6 cellular contexts compared by ENCODE assay signal in the genomic region with DNA sequence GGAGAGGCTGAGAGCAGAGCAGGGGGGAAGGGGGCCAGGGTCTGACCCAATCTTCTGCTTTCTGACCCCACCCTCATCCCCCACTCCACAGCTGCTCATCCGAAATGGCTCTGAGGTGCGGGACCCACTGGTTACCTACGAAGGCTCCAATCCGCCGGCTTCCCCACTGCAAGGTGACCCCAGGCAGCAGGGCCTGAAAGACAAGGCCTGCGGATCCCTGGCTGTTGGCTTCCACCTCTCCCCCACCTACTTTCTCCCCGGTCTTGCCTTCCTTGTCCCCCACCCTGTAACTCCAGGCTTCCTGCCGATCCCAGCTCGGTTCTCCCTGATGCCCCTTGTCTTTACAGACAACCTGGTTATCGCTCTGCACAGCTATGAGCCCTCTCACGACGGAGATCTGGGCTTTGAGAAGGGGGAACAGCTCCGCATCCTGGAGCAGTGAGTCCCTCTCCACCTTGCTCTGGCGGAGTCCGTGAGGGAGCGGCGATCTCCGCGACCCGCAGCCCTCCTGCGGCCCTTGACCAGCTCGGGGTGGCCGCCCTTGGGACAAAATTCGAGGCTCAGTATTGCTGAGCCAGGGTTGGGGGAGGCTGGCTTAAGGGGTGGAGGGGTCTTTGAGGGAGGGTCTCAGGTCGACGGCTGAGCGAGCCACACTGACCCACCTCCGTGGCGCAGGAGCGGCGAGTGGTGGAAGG. TPM values are rescaled to one million over a fixed set of nuclear protein-coding genes. Genes with fewer than 3 reads are reported as not detected.
DNase-seq lines count a peak whose midpoint lies in the region; ATAC-seq, FAIRE-seq and TF ChIP-seq lines count a peak whose summit lies in the region.
"Had no signal": no experiment of that assay in that cellular context is flagged by ENCODE, and none has a peak within 500 bp of the region (broad histone marks: within the 10 kb centered on the region; RNA-seq: fewer than 3 reads in every experiment).

No MANE protein-coding gene starts in this region.

- H3K4me1 ChIP-seq in GM23338 (ENCODE audit: insufficient read depth) (peaks cover 26% of the 10 kb centered on the region), RWPE2 (ENCODE audit: insufficient read depth, poor library complexity, severe bottlenecking) (peaks cover 13% of the 10 kb centered on the region), mesendoderm (ENCODE audit: control insufficient read depth, low read depth, low read length) (peaks cover 7% of the 10 kb centered on the region)
- H3K4me1 ChIP-seq: sigmoid colon had no signal

- H2AFZ ChIP-seq in GM23338 = peak overlapping the region; percentile 83

- H4K8ac ChIP-seq in mesendoderm (ENCODE audit: low read depth, low read length) = no peak overlapping the region

- H2AK5ac ChIP-seq in mesendoderm (ENCODE audit: low read length) = no peak overlapping the region

- H3K56ac ChIP-seq in mesendoderm (ENCODE audit: low read length) = peak overlapping the region; percentile 68

- no peaks in the 10 kb centered on the region for H4K20me1 ChIP-seq in GM23338 (replicated peaks; ENCODE audit: insufficient read depth)

- H3K27ac ChIP-seq in GM23338 (ENCODE audit: low read depth) (peak overlapping the region; percentile 92), RWPE2 (ENCODE audit: poor library complexity, severe bottlenecking) (peak overlapping the region; percentile 26), mesendoderm (ENCODE audit: low read depth, low read length) (no peak overlapping the region)
- H3K27ac ChIP-seq: sigmoid colon had no signal

- H3F3A ChIP-seq in GM23338 (replicated peaks; ENCODE audit: low read depth) = peaks cover 18% of the 10 kb centered on the region

- no peak overlapping the region for H3K4ac ChIP-seq in mesendoderm (ENCODE audit: low read depth, low read length)

- H3K9me3 ChIP-seq in RWPE2 (ENCODE audit: severe bottlenecking) = no peaks in the 10 kb centered on the region
- H3K9me3 ChIP-seq: sigmoid colon had no signal

- H3K9me2 ChIP-seq in GM23338 (ENCODE audit: insufficient read depth) = 0 out of 2 replicates have a peak, but pooled peaks cover 3% of the 10 kb centered on the region

- peaks cover 12% of the 10 kb centered on the region for H3K27me3 Mint-ChIP-seq in GM23338 (ENCODE audit: insufficient read depth, low read depth, poor library complexity)

- peak; percentile 54 for DNase-seq in GM23338 (ENCODE audit: low spot score)
- no peak for DNase-seq in RWPE2 (ENCODE audit: low spot score)
- DNase-seq in mesendoderm = peak; percentile 21
- no peak for DNase-seq in HTR-8/SVneo (ENCODE audit: insufficient read length, low spot score)
- no peak for DNase-seq in NCI-H1092 treated with DMSO at 0.1 percent for 48 hours (lab: John Stamatoyannopoulos, UW)
- DNase-seq: sigmoid colon had no signal

- FAIRE-seq in HTR-8/SVneo (lab: Jason Lieb, UNC) = no peak

- H3K27ac Mint-ChIP-seq in GM23338 = peak overlapping the region; percentile 94

- H4K5ac ChIP-seq in mesendoderm (ENCODE audit: low read length) = no peak overlapping the region

- no peaks in the 10 kb centered on the region for H3K9me3 Mint-ChIP-seq in GM23338

- TF ChIP-seq CTCF in GM23338 (conservative IDR thresholded peaks at IDR 0.05; ENCODE audit: low read depth in 2 of 2) (no peak), RWPE2 (IDR thresholded peaks at IDR 0.05; ENCODE audit: poor library complexity, severe bottlenecking) (no peak)

- no peak overlapping the region for H3K18ac ChIP-seq in mesendoderm (ENCODE audit: low read length)

- H3K9ac ChIP-seq in mesendoderm (ENCODE audit: low read length) = peak overlapping the region; percentile 6

- H3K79me1 ChIP-seq in mesendoderm (ENCODE audit: low read length) = no peaks in the 10 kb centered on the region

- H3K4me2 ChIP-seq in GM23338 (peak overlapping the region; percentile 93), mesendoderm (ENCODE audit: low read length) (peak overlapping the region; percentile 24)

- H3K79me2 ChIP-seq in GM23338 (replicated peaks; ENCODE audit: insufficient read depth) (no peaks in the 10 kb centered on the region; the same call in 1 of the 2 replicates), mesendoderm (ENCODE audit: control insufficient read depth, insufficient read depth, low read length) (no peaks in the 10 kb centered on the region)

- H3K4me1 Mint-ChIP-seq in GM23338 = peaks cover 39% of the 10 kb centered on the region

- H3K4me3 ChIP-seq in GM23338 = peak overlapping the region; percentile 65
- no peak overlapping the region for H3K4me3 ChIP-seq in RWPE2 (ENCODE audit: severe bottlenecking)
- no peak overlapping the region for H3K4me3 ChIP-seq in mesendoderm (ENCODE audit: low read length)
- H3K4me3 ChIP-seq: sigmoid colon had no signal

- no peak overlapping the region for H2BK5ac ChIP-seq in mesendoderm (ENCODE audit: low read length)

- ATAC-seq in GM23338 (peak; percentile 58), RWPE2 (ENCODE audit: low read depth) (no peak)

- H2BK15ac ChIP-seq in mesendoderm (replicated peaks; ENCODE audit: low read depth) = no peak overlapping the region

- H3K36me3 Mint-ChIP-seq in GM23338 (ENCODE audit: low read depth) = peaks cover 30% of the 10 kb centered on the region

- H2BK120ac ChIP-seq in mesendoderm (ENCODE audit: low read depth, low read length) = no peak overlapping the region

- H3K36me3 ChIP-seq in GM23338 (ENCODE audit: insufficient read depth) (peaks cover 6% of the 10 kb centered on the region; the same call in 1 of the 2 replicates), RWPE2 (ENCODE audit: low read depth) (no peaks in the 10 kb centered on the region), mesendoderm (ENCODE audit: control insufficient read depth, insufficient read depth, low read length) (no peaks in the 10 kb centered on the region)
- H3K36me3 ChIP-seq: sigmoid colon had no signal

- H3K23ac ChIP-seq in mesendoderm (ENCODE audit: low read length) = no peak overlapping the region

- no CpG with 5 or more reads among the region's 31 CpGs for WGBS in mesendoderm (ENCODE audit: extremely low coverage, insufficient coverage, low lambda C conversion rate)

- H3K4me3 Mint-ChIP-seq in GM23338 = peak overlapping the region; percentile 72

- H3K27me3 ChIP-seq in GM23338 (ENCODE audit: insufficient read depth) = 0 out of 2 replicates have a peak, but pooled peaks cover 5% of the 10 kb centered on the region
- no peaks in the 10 kb centered on the region for H3K27me3 ChIP-seq in RWPE2 (ENCODE audit: insufficient read depth, poor library complexity, severe bottlenecking)
- H3K27me3 ChIP-seq in mesendoderm (ENCODE audit: insufficient read depth, low read length, poor library complexity) = no peaks in the 10 kb centered on the region

TF ChIP-seq in GM23338, 12 proteins besides CTCF, POLR2A, EP300 and RAD21 (continues in another document):
- TF ChIP-seq, protein P1, sequence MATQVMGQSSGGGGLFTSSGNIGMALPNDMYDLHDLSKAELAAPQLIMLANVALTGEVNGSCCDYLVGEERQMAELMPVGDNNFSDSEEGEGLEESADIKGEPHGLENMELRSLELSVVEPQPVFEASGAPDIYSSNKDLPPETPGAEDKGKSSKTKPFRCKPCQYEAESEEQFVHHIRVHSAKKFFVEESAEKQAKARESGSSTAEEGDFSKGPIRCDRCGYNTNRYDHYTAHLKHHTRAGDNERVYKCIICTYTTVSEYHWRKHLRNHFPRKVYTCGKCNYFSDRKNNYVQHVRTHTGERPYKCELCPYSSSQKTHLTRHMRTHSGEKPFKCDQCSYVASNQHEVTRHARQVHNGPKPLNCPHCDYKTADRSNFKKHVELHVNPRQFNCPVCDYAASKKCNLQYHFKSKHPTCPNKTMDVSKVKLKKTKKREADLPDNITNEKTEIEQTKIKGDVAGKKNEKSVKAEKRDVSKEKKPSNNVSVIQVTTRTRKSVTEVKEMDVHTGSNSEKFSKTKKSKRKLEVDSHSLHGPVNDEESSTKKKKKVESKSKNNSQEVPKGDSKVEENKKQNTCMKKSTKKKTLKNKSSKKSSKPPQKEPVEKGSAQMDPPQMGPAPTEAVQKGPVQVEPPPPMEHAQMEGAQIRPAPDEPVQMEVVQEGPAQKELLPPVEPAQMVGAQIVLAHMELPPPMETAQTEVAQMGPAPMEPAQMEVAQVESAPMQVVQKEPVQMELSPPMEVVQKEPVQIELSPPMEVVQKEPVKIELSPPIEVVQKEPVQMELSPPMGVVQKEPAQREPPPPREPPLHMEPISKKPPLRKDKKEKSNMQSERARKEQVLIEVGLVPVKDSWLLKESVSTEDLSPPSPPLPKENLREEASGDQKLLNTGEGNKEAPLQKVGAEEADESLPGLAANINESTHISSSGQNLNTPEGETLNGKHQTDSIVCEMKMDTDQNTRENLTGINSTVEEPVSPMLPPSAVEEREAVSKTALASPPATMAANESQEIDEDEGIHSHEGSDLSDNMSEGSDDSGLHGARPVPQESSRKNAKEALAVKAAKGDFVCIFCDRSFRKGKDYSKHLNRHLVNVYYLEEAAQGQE (IDR thresholded peaks at IDR 0.05; ENCODE audit: unreplicated experiment) = no peak
- TF ChIP-seq JUNB (IDR thresholded peaks at IDR 0.05; ENCODE audit: unreplicated experiment) = no peak

RNA-seq across cellular contexts. Expression of a gene that starts 17.1 kb away (rescaled TPM):
- 104 and 116 TPM in 2 replicates for total RNA-seq in GM23338 (2014; rRNA removed; shearing (Covaris generic))
- polyA plus RNA-seq in GM23338 (2016; fragmentation: Nextera tagmentation; extraction: Ambion mirVana) = 82.6 and 84.7 TPM in 2 replicates
- polyA plus RNA-seq in mesendoderm (2013, experiment 1 of 2) = 53.0 TPM
- 51.7 TPM for polyA plus RNA-seq in mesendoderm (2013, experiment 2 of 2)

RNA-seq across cellular contexts. Expression of a gene that starts 23.7 kb away (rescaled TPM):
- total RNA-seq in GM23338 (2014; rRNA removed; shearing (Covaris generic)) = 69.4 and 86.6 TPM in 2 replicates
- polyA plus RNA-seq in GM23338 (2016; fragmentation: Nextera tagmentation; extraction: Ambion mirVana) = 33.2 and 37.5 TPM in 2 replicates
- 19.6 TPM for polyA plus RNA-seq in mesendoderm (2013, experiment 1 of 2)
- polyA plus RNA-seq in mesendoderm (2013, experiment 2 of 2) = 20.3 TPM

RNA-seq across cellular contexts. Expression of a gene that starts 27.8 kb away (rescaled TPM):
- total RNA-seq in GM23338 (2014; rRNA removed; shearing (Covaris generic)) = 0.31 TPM in 1 of 2 replicates, not detected in the other
- polyA plus RNA-seq in GM23338 (2016; fragmentation: Nextera tagmentation; extraction: Ambion mirVana) = 2.2 TPM in 2 replicates
- polyA plus RNA-seq in mesendoderm (2013, experiment 1 of 2) = 0.65 TPM
- 0.62 TPM for polyA plus RNA-seq in mesendoderm (2013, experiment 2 of 2)

RNA-seq across cellular contexts. Expression of a gene that starts 52.6 kb away (rescaled TPM):
- 249 and 274 TPM in 2 replicates for total RNA-seq in GM23338 (2014; rRNA removed; shearing (Covaris generic))
- 224 and 228 TPM in 2 replicates for polyA plus RNA-seq in GM23338 (2016; fragmentation: Nextera tagmentation; extraction: Ambion mirVana)
- polyA plus RNA-seq in mesendoderm (2013, experiment 1 of 2) = 199 TPM
- polyA plus RNA-seq in mesendoderm (2013, experiment 2 of 2) = 201 TPM

RNA-seq across cellular contexts. Expression of a gene that starts 52.6 kb away (rescaled TPM):
- 4.7 and 7.7 TPM in 2 replicates for total RNA-seq in GM23338 (2014; rRNA removed; shearing (Covaris generic))
- polyA plus RNA-seq in GM23338 (2016; fragmentation: Nextera tagmentation; extraction: Ambion mirVana) = 8.1 and 8.2 TPM in 2 replicates
- polyA plus RNA-seq in mesendoderm (2013, experiment 1 of 2) = 7.2 TPM
- polyA plus RNA-seq in mesendoderm (2013, experiment 2 of 2) = 7.4 TPM

Comparison
In these comparisons a context has a peak if more than half of its experiments do, and no peak if none do; other contexts are left out.
1. DNase-seq: peak in GM23338 (single experiment) and mesendoderm (single experiment); none in RWPE2 (single experiment), HTR-8/SVneo (single experiment) and NCI-H1092 treated with DMSO at 0.1 percent for 48 hours (single experiment).